ENCODE assay signal across 3 cellular contexts in genomic region chr19:56307033-56307432, GRCh38. TPM values are rescaled to one million over a fixed set of nuclear protein-coding genes. Genes with fewer than 3 reads are reported as not detected.
"Had no signal": no experiment of that assay in that cellular context is flagged by ENCODE, and none has a peak within 500 bp of the region (broad histone marks: within the 10 kb centered on the region; RNA-seq: fewer than 3 reads in every experiment).

No MANE protein-coding gene starts in this region.

RNA-seq across cellular contexts. Expression of gene EDDM13, which starts 34.5 kb away (rescaled TPM):
- total RNA-seq: aorta, PC-3, SJSA1 had no signal
- polyA plus RNA-seq: aorta had no signal
